In the genomic region with DNA sequence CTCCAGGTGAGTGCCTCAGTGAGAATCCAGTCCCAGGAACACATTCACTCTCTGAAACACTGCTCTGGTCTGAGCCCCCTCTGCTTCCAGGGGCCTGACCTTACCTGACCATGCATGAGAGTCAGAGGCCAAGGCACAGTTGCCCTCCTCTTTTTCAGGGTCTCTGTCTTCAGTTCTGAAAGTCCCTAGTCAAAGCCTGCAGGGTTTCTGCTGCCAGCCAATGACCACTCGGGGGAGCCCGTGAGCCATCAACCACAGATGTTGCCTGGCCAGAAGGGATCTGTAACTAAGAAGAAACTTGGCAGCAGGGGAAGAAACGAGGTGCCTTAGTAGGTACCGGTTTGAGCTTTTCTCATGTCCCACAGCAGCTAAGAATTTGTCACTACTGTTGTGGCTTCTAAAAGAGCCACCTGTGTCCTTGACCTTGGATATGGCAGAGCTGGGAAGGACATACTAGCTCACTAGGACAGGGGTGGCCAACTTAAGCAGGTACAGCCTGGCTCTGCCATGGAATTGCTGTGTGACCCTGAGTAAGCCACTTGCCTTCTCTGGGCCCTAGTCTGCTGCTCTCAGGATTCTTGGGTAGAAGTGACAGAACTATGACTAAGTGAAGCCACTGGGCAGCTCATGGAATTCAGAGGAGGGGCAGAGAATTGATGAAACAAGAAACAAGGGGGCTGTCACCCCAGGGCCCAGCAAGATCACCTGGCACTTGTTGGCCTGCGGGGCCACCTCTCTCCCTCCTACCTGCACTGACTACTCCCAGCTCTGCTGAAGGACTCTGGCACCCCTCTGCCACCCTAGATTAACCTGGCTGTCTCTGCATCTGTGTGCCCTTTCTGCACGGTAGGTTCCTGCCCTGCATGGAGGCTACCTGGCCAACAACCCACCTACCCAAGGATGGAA, we compare ENCODE assay signal across 8 cellular contexts.
DNase-seq lines count a peak whose midpoint lies in the region; ATAC-seq and TF ChIP-seq lines count a peak whose summit lies in the region.

No MANE protein-coding gene starts in this region.

- no peaks in the 10 kb centered on the region for H3K4me1 ChIP-seq in RWPE2 (ENCODE audit: insufficient read depth, poor library complexity, severe bottlenecking)
- no peaks in the 10 kb centered on the region for H3K4me1 ChIP-seq in upper lobe of right lung

- H3K27ac ChIP-seq in RWPE2 (ENCODE audit: poor library complexity, severe bottlenecking) (no peak overlapping the region), upper lobe of right lung (no peak overlapping the region)

- in situ Hi-C loops in KBM-7 (cut with MboI; ENCODE audit: low pct_unique_long_range_greater_than_20kb, low sequenced_read_pairs): loop anchor here (25.0 kb wide), 1 partner anchor 805 kb away; no protein-coding TSS in a partner anchor

- TF ChIP-seq CTCF in RWPE2 (IDR thresholded peaks at IDR 0.05; ENCODE audit: poor library complexity, severe bottlenecking) (peak; percentile 88), upper lobe of right lung (IDR thresholded peaks at IDR 0.05) (peak; percentile 77)

- H3K36me3 ChIP-seq in RWPE2 (ENCODE audit: low read depth): no peaks in the 10 kb centered on the region
- no peaks in the 10 kb centered on the region for H3K36me3 ChIP-seq in upper lobe of right lung

- DNase-seq in NCI-H524 (lab: John Stamatoyannopoulos, UW) (peak; percentile 50 to 52), NCI-H524 treated with DMSO at 0.1 percent for 48 hours (lab: John Stamatoyannopoulos, UW) (no peak), KBM-7 (peak; percentile 65), RWPE2 (ENCODE audit: low spot score) (no peak), Right ventricle myocardium inferior (ENCODE audit: missing footprints) (peak; percentile 79), pons (ENCODE audit: low spot score) (peak; percentile 70), upper lobe of right lung (peak; percentile 85)
- peak; percentile 63 for DNase-seq in activated naive CD4-positive, alpha-beta T cell treated with anti-CD3 and anti-CD28 coated beads, Interleukin-2, amount 50 U/mL, for 16 hours

- ATAC-seq in RWPE2 (ENCODE audit: low read depth): peak; percentile 72
- peak; percentile 56 for ATAC-seq in Right ventricle myocardium inferior
- ATAC-seq in upper lobe of right lung: peak; percentile 78

- H3K27me3 ChIP-seq in RWPE2 (ENCODE audit: insufficient read depth, poor library complexity, severe bottlenecking) (peaks cover 26% of the 10 kb centered on the region), upper lobe of right lung (peaks cover 25% of the 10 kb centered on the region)

- H3K4me3 ChIP-seq in RWPE2 (ENCODE audit: severe bottlenecking) (no peak overlapping the region), upper lobe of right lung (no peak overlapping the region)

- H3K9me3 ChIP-seq in RWPE2 (ENCODE audit: severe bottlenecking) (no peaks in the 10 kb centered on the region), upper lobe of right lung (no peaks in the 10 kb centered on the region)

- intact Hi-C loops in Right ventricle myocardium inferior (cut with DNase I) (loop anchor here (5.0 kb wide), 1 partner anchor 805 kb away; no protein-coding TSS in a partner anchor), upper lobe of right lung (cut with DNase I) (loop anchor here (2.0 kb wide), 1 partner anchor 384 kb away; no protein-coding TSS in a partner anchor)

Comparison
In these comparisons a context has a peak if more than half of its experiments do, and no peak if none do; other contexts are left out.
1. DNase-seq: peak in NCI-H524 (2 of 2), KBM-7 (single experiment), activated naive CD4-positive, alpha-beta T cell treated with anti-CD3 and anti-CD28 coated beads, Interleukin-2, amount 50 U/mL, for 16 hours (single experiment), Right ventricle myocardium inferior (single experiment), pons (single experiment) and upper lobe of right lung (single experiment); none in NCI-H524 treated with DMSO at 0.1 percent for 48 hours (single experiment) and RWPE2 (single experiment).
2. Peak in every context shown above with its lines, with median percentiles within 50 percentile points of each other: ATAC-seq.